In genomic region chr9:93792358-93792757, GRCh38 we compare ENCODE assay signal across 28 cellular contexts.
"Had no signal": no experiment of that assay in that cellular context is flagged by ENCODE, and none has a peak within 500 bp of the region (broad histone marks: within the 10 kb centered on the region; RNA-seq: fewer than 3 reads in every experiment).

No MANE protein-coding gene starts in this region.

- H2AFZ ChIP-seq: neural progenitor cell, parathyroid adenoma had no signal

- ATAC-seq: natural killer cell; psoas muscle; right cardiac atrium; sciatic nerve; stimulated activated memory B cell treated with anti-CD40 and anti-IgM and Interleukin-4, amounts not matched to agents 10 μg/mL and 1 μg/mL and 100 μg/mL, for 72 hours; stimulated activated naive CD8-positive, alpha-beta T cell treated with anti-CD3 and anti-CD28 coated beads, Interleukin-15, amount 100 ng/mL, for 72 hours; stimulated activated naive CD8-positive, alpha-beta T cell treated with anti-CD3 and anti-CD28 coated beads, Interleukin-15, Interleukin-2, amounts not matched to agents 100 U/mL and 50 U/mL, for 24 hours; upper lobe of right lung had no signal

- H3K36me3 ChIP-seq: neural progenitor cell, ovary, spleen, suprapubic skin, tibial artery, transverse colon, upper lobe of right lung, uterus had no signal

- H3K79me2 ChIP-seq: parathyroid adenoma had no signal

- H3K9me3 ChIP-seq: ovary, psoas muscle, testis, upper lobe of right lung, uterus had no signal

- H3K4me2 ChIP-seq: neural progenitor cell, smooth muscle cell had no signal

- H3K9ac ChIP-seq: neural progenitor cell, parathyroid adenoma had no signal

- H3K27me3 ChIP-seq: neural progenitor cell, ovary, suprapubic skin, testis, tibial artery, uterus had no signal

- DNase-seq: natural killer cell; occipital lobe; ovary; posterior cingulate gyrus; psoas muscle; right cardiac atrium; spleen; stimulated activated CD4-positive, alpha-beta T cell treated with anti-CD3 and anti-CD28 coated beads, Interleukin-12 subunit alpha, Interleukin-12 subunit beta, amount 100 ng/mL, for 4 hours; stimulated activated CD4-positive, alpha-beta T cell treated with anti-CD3 and anti-CD28 coated beads, Interleukin-1b, Interleukin-23, amount 100 ng/mL, for 48 hours; stimulated activated CD4-positive, alpha-beta T cell treated with anti-CD3 and anti-CD28 coated beads, Interleukin-4, amount 100 ng/mL, for 1 hour; stimulated activated CD4-positive, alpha-beta T cell treated with anti-CD3 and anti-CD28 coated beads, Interleukin-4, amount 100 ng/mL, for 4 hours; stimulated activated CD8-positive, alpha-beta memory T cell treated with anti-CD3 and anti-CD28 coated beads, Interleukin-4, amount 100 ng/mL, for 48 hours; stimulated activated naive CD4-positive, alpha-beta T cell; stimulated activated naive CD8-positive, alpha-beta T cell treated with anti-CD3 and anti-CD28 coated beads, Interleukin-15, amount 100 ng/mL, for 72 hours; stimulated activated naive CD8-positive, alpha-beta T cell treated with anti-CD3 and anti-CD28 coated beads, Interleukin-15, Interleukin-2, amounts not matched to agents 100 U/mL and 50 U/mL, for 24 hours; substantia nigra; testis; tibial artery; transverse colon; upper lobe of right lung; uterus had no signal

- H3K27ac ChIP-seq: neural progenitor cell, ovary, parathyroid adenoma, psoas muscle, skin epidermis, spleen, suprapubic skin, testis, tibial artery, transverse colon, upper lobe of right lung, uterus had no signal

- H3K4me1 ChIP-seq: parathyroid adenoma, psoas muscle, spleen, suprapubic skin, testis, tibial artery, transverse colon, upper lobe of right lung, uterus had no signal

- H3K4me3 ChIP-seq: neural progenitor cell, ovary, psoas muscle, skin epidermis, smooth muscle cell, spleen, suprapubic skin, testis, tibial artery, transverse colon, upper lobe of right lung, uterus had no signal
